ENCODE assay signal across 1 cellular context in the genomic region with DNA sequence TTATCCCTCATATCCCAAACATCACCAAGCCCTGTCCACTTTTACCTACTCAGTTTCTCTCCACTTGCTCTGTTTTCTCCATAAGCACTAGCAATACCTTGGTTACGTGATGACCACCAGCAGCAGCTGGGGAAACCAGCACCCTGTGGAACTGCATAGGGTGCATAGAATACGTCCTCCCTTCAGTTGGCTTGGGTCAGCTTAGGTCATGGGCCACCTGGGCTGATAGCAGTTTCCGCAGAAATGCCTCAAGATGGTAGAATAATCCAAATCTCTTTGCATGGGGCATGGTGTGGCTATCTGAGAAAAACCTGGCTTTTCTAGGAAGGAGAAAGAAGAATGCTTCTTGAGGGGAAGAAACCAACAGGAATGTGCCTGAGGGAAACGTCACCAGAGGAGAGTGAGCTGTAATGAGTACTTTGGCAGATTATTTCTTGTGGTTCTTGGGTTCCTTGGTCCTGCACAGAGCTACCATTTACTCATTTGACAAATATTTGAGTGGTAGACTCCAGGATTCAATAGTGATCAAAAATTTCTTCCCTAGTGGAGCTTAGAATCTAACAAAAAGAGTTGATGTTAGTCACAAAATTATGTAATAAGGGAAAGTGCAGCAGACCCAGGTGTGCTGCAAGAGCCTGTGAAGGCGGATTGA.
A peak's percentile ranks its signal among the peaks of the same experiment; 100 is the strongest.
TF ChIP-seq lines count a peak whose summit lies in the region.
"Not testable (repeated sequence)": the region's sequence is repeated elsewhere in the genome, so short reads cannot be mapped to it uniquely, and the experiment has no call there.

No MANE protein-coding gene starts in this region.

TF ChIP-seq in K562, 482 proteins besides CTCF, POLR2A, EP300 and RAD21 (continued from another document):
- TF ChIP-seq, protein P1, sequence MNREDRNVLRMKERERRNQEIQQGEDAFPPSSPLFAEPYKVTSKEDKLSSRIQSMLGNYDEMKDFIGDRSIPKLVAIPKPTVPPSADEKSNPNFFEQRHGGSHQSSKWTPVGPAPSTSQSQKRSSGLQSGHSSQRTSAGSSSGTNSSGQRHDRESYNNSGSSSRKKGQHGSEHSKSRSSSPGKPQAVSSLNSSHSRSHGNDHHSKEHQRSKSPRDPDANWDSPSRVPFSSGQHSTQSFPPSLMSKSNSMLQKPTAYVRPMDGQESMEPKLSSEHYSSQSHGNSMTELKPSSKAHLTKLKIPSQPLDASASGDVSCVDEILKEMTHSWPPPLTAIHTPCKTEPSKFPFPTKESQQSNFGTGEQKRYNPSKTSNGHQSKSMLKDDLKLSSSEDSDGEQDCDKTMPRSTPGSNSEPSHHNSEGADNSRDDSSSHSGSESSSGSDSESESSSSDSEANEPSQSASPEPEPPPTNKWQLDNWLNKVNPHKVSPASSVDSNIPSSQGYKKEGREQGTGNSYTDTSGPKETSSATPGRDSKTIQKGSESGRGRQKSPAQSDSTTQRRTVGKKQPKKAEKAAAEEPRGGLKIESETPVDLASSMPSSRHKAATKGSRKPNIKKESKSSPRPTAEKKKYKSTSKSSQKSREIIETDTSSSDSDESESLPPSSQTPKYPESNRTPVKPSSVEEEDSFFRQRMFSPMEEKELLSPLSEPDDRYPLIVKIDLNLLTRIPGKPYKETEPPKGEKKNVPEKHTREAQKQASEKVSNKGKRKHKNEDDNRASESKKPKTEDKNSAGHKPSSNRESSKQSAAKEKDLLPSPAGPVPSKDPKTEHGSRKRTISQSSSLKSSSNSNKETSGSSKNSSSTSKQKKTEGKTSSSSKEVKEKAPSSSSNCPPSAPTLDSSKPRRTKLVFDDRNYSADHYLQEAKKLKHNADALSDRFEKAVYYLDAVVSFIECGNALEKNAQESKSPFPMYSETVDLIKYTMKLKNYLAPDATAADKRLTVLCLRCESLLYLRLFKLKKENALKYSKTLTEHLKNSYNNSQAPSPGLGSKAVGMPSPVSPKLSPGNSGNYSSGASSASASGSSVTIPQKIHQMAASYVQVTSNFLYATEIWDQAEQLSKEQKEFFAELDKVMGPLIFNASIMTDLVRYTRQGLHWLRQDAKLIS (CRISPR knock-in tag; IDR thresholded peaks at IDR 0.05): 0 out of 2 replicates have a peak, but pooled peaks have one; percentile 41
- TF ChIP-seq MTA2 (IDR thresholded peaks at IDR 0.05; ENCODE audit: low read depth) (peak; percentile 52), CREB1 (CRISPR knock-in tag; IDR thresholded peaks at IDR 0.05) (0 out of 2 replicates have a peak, but pooled peaks have one; percentile 24), NCOR1 (IDR thresholded peaks at IDR 0.05) (peak; percentile 61), KDM1A (IDR thresholded peaks at IDR 0.05) (peak; percentile 49 to 80; a peak in 3 of 4 replicates), EHMT2 (IDR thresholded peaks at IDR 0.05) (peak; percentile 72), STAT5A (IDR thresholded peaks at IDR 0.05; ENCODE audit: borderline replicate concordance, low read length) (peak; percentile 67; the same call in 1 of the 2 replicates), ARID1B (IDR thresholded peaks at IDR 0.05) (peak; percentile 76; the same call in 1 of the 2 replicates), TBL1XR1 (IDR thresholded peaks at IDR 0.05; ENCODE audit: low read length in 2 of 2) (peak in 1 of 2 experiments; percentile 40; a peak in 1 of 4 replicates), CBFA2T3 (IDR thresholded peaks at IDR 0.05) (peak; percentile 86), CXXC5 (CRISPR knock-in tag; IDR thresholded peaks at IDR 0.05) (peak; percentile 78), HDAC1 (IDR thresholded peaks at IDR 0.05) (peak in 1 of 2 experiments; percentile 50; a peak in 2 of 4 replicates), CBFA2T2 (conservative IDR thresholded peaks at IDR 0.05) (peak; percentile 83), TEAD4 (IDR thresholded peaks at IDR 0.05; ENCODE audit: low read length) (peak; percentile 67), TRIM24 (IDR thresholded peaks at IDR 0.05) (peak; percentile 43 to 59; a peak in 2 of 4 replicates), SMARCA4 (IDR thresholded peaks at IDR 0.05) (peak; percentile 40; the same call in 1 of the 2 replicates), SOX6 (IDR thresholded peaks at IDR 0.05) (peak; percentile 26; the same call in 1 of the 2 replicates), GATA2 (CRISPR knock-in tag; IDR thresholded peaks at IDR 0.05) (0 out of 2 replicates have a peak, but pooled peaks have one; percentile 24), TAL1 (IDR thresholded peaks at IDR 0.05) (peak; percentile 63; the same call in 1 of the 2 replicates), TCF3 (CRISPR knock-in tag; IDR thresholded peaks at IDR 0.05) (peak; percentile 88), ATF7 (IDR thresholded peaks at IDR 0.05) (peak; percentile 35; the same call in 1 of the 2 replicates), POLR2AphosphoS5 (IDR thresholded peaks at IDR 0.05; ENCODE audit: control insufficient read depth, insufficient read depth, low read depth, low read length) (0 out of 2 replicates have a peak, but pooled peaks have one; percentile 25)
- not testable (repeated sequence) for TF ChIP-seq CREB1 (IDR thresholded peaks at IDR 0.05); TEAD4 (CRISPR knock-in tag; IDR thresholded peaks at IDR 0.05; ENCODE audit: borderline replicate concordance)
- TF ChIP-seq, protein P2, sequence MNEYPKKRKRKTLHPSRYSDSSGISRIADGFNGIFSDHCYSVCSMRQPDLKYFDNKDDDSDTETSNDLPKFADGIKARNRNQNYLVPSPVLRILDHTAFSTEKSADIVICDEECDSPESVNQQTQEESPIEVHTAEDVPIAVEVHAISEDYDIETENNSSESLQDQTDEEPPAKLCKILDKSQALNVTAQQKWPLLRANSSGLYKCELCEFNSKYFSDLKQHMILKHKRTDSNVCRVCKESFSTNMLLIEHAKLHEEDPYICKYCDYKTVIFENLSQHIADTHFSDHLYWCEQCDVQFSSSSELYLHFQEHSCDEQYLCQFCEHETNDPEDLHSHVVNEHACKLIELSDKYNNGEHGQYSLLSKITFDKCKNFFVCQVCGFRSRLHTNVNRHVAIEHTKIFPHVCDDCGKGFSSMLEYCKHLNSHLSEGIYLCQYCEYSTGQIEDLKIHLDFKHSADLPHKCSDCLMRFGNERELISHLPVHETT (CRISPR knock-in tag; conservative IDR thresholded peaks at IDR 0.05 in 1 of 2, IDR thresholded peaks at IDR 0.05 in 1 of 2): peak in 1 of 2 experiments; percentile 34; a peak in 1 of 4 replicates
- TF ChIP-seq, protein P3, sequence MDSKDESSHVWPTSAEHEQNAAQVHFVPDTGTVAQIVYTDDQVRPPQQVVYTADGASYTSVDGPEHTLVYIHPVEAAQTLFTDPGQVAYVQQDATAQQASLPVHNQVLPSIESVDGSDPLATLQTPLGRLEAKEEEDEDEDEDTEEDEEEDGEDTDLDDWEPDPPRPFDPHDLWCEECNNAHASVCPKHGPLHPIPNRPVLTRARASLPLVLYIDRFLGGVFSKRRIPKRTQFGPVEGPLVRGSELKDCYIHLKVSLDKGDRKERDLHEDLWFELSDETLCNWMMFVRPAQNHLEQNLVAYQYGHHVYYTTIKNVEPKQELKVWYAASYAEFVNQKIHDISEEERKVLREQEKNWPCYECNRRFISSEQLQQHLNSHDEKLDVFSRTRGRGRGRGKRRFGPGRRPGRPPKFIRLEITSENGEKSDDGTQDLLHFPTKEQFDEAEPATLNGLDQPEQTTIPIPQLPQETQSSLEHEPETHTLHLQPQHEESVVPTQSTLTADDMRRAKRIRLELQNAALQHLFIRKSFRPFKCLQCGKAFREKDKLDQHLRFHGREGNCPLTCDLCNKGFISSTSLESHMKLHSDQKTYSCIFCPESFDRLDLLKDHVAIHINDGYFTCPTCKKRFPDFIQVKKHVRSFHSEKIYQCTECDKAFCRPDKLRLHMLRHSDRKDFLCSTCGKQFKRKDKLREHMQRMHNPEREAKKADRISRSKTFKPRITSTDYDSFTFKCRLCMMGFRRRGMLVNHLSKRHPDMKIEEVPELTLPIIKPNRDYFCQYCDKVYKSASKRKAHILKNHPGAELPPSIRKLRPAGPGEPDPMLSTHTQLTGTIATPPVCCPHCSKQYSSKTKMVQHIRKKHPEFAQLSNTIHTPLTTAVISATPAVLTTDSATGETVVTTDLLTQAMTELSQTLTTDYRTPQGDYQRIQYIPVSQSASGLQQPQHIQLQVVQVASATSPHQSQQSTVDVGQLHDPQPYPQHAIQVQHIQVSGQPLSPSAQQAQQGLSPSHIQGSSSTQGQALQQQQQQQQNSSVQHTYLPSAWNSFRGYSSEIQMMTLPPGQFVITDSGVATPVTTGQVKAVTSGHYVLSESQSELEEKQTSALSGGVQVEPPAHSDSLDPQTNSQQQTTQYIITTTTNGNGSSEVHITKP (IDR thresholded peaks at IDR 0.05; ENCODE audit: partially characterized antibody): peak; percentile 65
